ENCODE assay signal across 26 cellular contexts in genomic region chr1:85663382-85663781, GRCh38.
"Had no signal": no experiment of that assay in that cellular context is flagged by ENCODE, and none has a peak within 500 bp of the region (broad histone marks: within the 10 kb centered on the region; RNA-seq: fewer than 3 reads in every experiment).

No MANE protein-coding gene starts in this region.

- H3K4me3 Mint-ChIP-seq: dendritic cell treated with granulocyte-macrophage colony-stimulating factor and Interleukin-4, amounts not matched to agents 40 ng/mL and 50 ng/mL, for 4 days; effector memory CD8-positive, alpha-beta T cell; endodermal cell; immature natural killer cell; mesothelial cell of epicardium had no signal

- H3K4me2 ChIP-seq: hepatocyte had no signal

- H3K27ac ChIP-seq: colonic mucosa, epithelial cell of prostate, esophagus squamous epithelium, gastrocnemius medialis, heart left ventricle, hepatocyte, left ventricle myocardium inferior, lower lobe of right lung had no signal

- H3K27me3 Mint-ChIP-seq: dendritic cell treated with granulocyte-macrophage colony-stimulating factor and Interleukin-4, amounts not matched to agents 40 ng/mL and 50 ng/mL, for 4 days; effector memory CD8-positive, alpha-beta T cell had no signal

- H3K4me3 ChIP-seq: colonic mucosa, esophagus squamous epithelium, gastrocnemius medialis, heart left ventricle, hepatocyte, left ventricle myocardium inferior, lower lobe of right lung, mucosa of descending colon had no signal

- DNase-seq: cerebellar nuclear complex; colonic mucosa; cortex of kidney; effector CD8-positive, alpha-beta T cell; effector memory CD8-positive, alpha-beta T cell; endodermal cell; erythroblast; esophagus squamous epithelium; foreskin fibroblast; foreskin melanocyte; gastrocnemius medialis; heart left ventricle; hypothalamus; immature natural killer cell; islet precursor cell; left cardiac atrium; left ventricle myocardium inferior; lower lobe of right lung; mesenchymal stem cell; mucosa of descending colon had no signal

- H3K27ac Mint-ChIP-seq: dendritic cell treated with granulocyte-macrophage colony-stimulating factor and Interleukin-4, amounts not matched to agents 40 ng/mL and 50 ng/mL, for 4 days; mesothelial cell of epicardium had no signal

- H3K36me3 ChIP-seq: colonic mucosa, gastrocnemius medialis, lower lobe of right lung had no signal

- FAIRE-seq: endometrium had no signal

- H3K4me1 Mint-ChIP-seq: endodermal cell, immature natural killer cell had no signal

- H3K79me2 ChIP-seq: hepatocyte had no signal

- H3K4me1 ChIP-seq: colonic mucosa, esophagus squamous epithelium, gastrocnemius medialis, lower lobe of right lung had no signal

- H3K9me3 ChIP-seq: colonic mucosa, esophagus squamous epithelium, gastrocnemius medialis, heart left ventricle, left ventricle myocardium inferior, lower lobe of right lung, mucosa of descending colon had no signal

- H3K27me3 ChIP-seq: colonic mucosa, esophagus squamous epithelium, gastrocnemius medialis, heart left ventricle, hepatocyte had no signal

- ATAC-seq: effector memory CD8-positive, alpha-beta T cell; esophagus mucosa; gastrocnemius medialis; heart left ventricle; left cardiac atrium; lower lobe of right lung; mucosa of descending colon had no signal

- H3K9me3 Mint-ChIP-seq: dendritic cell treated with granulocyte-macrophage colony-stimulating factor and Interleukin-4, amounts not matched to agents 40 ng/mL and 50 ng/mL, for 4 days; effector memory CD8-positive, alpha-beta T cell; endodermal cell; immature natural killer cell had no signal

- H2AFZ ChIP-seq: hepatocyte had no signal
